In the genomic region with DNA sequence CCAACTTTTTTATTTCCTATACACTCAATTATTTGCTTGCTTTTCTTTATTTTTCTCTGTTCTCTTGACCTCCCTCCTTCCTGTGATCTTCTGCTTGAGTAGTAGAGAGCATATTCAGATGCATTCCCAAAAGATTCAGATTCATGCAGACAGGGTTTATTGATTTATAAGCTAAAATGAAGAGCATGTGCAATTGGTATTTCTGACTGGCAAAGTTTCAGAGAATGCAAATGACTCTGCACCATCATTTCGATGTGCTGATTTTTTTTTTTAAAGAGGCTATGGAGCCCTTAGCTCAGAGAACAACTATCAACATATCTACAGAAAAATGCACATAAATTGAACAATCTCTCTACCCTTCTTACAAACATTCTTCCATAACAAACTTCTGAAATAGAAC, we compare ENCODE assay signal across 19 cellular contexts.
A peak's percentile ranks its signal among the peaks of the same experiment; 100 is the strongest.
DNase-seq lines count a peak whose midpoint lies in the region; ATAC-seq, FAIRE-seq and TF ChIP-seq lines count a peak whose summit lies in the region.
"Had no signal": no experiment of that assay in that cellular context is flagged by ENCODE, and none has a peak within 500 bp of the region (broad histone marks: within the 10 kb centered on the region; RNA-seq: fewer than 3 reads in every experiment).

No MANE protein-coding gene starts in this region.

- no peaks in the 10 kb centered on the region for H3K9me3 Mint-ChIP-seq in activated CD8-positive, alpha-beta T cell treated with anti-CD3 and anti-CD28 coated beads, Interleukin-2, amount 10 ng/mL, durations not matched to agents 7 days and 5 days (ENCODE audit: insufficient read depth)
- H3K9me3 Mint-ChIP-seq in Calu3 (ENCODE audit: low read depth, unreplicated experiment) = no peaks in the 10 kb centered on the region
- H3K9me3 Mint-ChIP-seq: CD4-positive, CD25-positive, alpha-beta regulatory T cell; CD8-positive, alpha-beta memory T cell had no signal

- no peaks in the 10 kb centered on the region for H3K27me3 Mint-ChIP-seq in activated CD8-positive, alpha-beta T cell treated with anti-CD3 and anti-CD28 coated beads, Interleukin-2, amount 10 ng/mL, durations not matched to agents 7 days and 5 days (ENCODE audit: low read depth)
- no peaks in the 10 kb centered on the region for H3K27me3 Mint-ChIP-seq in Calu3 (ENCODE audit: unreplicated experiment)
- H3K27me3 Mint-ChIP-seq: B cell; CD4-positive, CD25-positive, alpha-beta regulatory T cell; CD8-positive, alpha-beta memory T cell had no signal

- no peak overlapping the region for H3K4me3 Mint-ChIP-seq in activated CD8-positive, alpha-beta T cell treated with anti-CD3 and anti-CD28 coated beads, Interleukin-2, amount 10 ng/mL, durations not matched to agents 7 days and 5 days
- no peak overlapping the region for H3K4me3 Mint-ChIP-seq in Calu3 (ENCODE audit: low read depth, unreplicated experiment)
- H3K4me3 Mint-ChIP-seq: B cell; CD4-positive, CD25-positive, alpha-beta regulatory T cell; CD8-positive, alpha-beta memory T cell had no signal

- H3K4me3 ChIP-seq in A549 = no peak overlapping the region
- no peak overlapping the region for H3K4me3 ChIP-seq in AG10803 (ENCODE audit: low read length)
- H3K4me3 ChIP-seq in fibroblast of mammary gland (ENCODE audit: control insufficient read depth, low read depth, low read length) = no peak overlapping the region
- H3K4me3 ChIP-seq: BLaER1 treated with 17β-estradiol and CSF1 and Interleukin-3, amounts not matched to agents 10 nM and 100 nM had no signal

- DNase-seq in A549 (ENCODE audit: low read depth in 1 of 2, low spot score in 1 of 2) (no peak), AG10803 (ENCODE audit: low read depth) (peak; percentile 70), NCI-H446 treated with DMSO at 0.1 percent for 48 hours (lab: John Stamatoyannopoulos, UW) (peak; percentile 66), fibroblast of mammary gland (ENCODE audit: low read depth) (peak; percentile 6), Calu3 (no peak)
- DNase-seq in activated CD8-positive, alpha-beta T cell treated with anti-CD3 and anti-CD28 coated beads, Interleukin-2, amount 10 ng/mL, durations not matched to agents 7 days and 5 days = no peak
- no peak for DNase-seq in stimulated activated naive CD4-positive, alpha-beta T cell treated with Interleukin-2 at 50 U/mL for 16 hours (lab: John Stamatoyannopoulos, UW)
- no peak for DNase-seq in activated CD4-positive, alpha-beta T cell treated with anti-CD3 and anti-CD28 coated beads, Interleukin-2, amount 50 U/mL, for 4 hours
- DNase-seq: CD4-positive, CD25-positive, alpha-beta regulatory T cell; CD8-positive, alpha-beta memory T cell; COR-L47; HCEC 1CT; KG1 had no signal

- 40% methylated on average over 1 of the region's 1 CpG for WGBS in A549 (ENCODE audit: missing lambda C conversion rate)

- H3K36me3 Mint-ChIP-seq in activated CD8-positive, alpha-beta T cell treated with anti-CD3 and anti-CD28 coated beads, Interleukin-2, amount 10 ng/mL, durations not matched to agents 7 days and 5 days (ENCODE audit: low read depth) = no peaks in the 10 kb centered on the region
- peaks cover 5% of the 10 kb centered on the region for H3K36me3 Mint-ChIP-seq in Calu3 (ENCODE audit: insufficient read depth, unreplicated experiment)

- TF ChIP-seq RAD21 in A549 (conservative IDR thresholded peaks at IDR 0.05 in 1 of 2, IDR thresholded peaks at IDR 0.05 in 1 of 2) = no peak

- intact Hi-C loops in Calu3 (cut with micrococcal nuclease; ENCODE audit: unreplicated experiment) = no loop called here

- no peak overlapping the region for H3K27ac Mint-ChIP-seq in activated CD8-positive, alpha-beta T cell treated with anti-CD3 and anti-CD28 coated beads, Interleukin-2, amount 10 ng/mL, durations not matched to agents 7 days and 5 days
- no peak overlapping the region for H3K27ac Mint-ChIP-seq in Calu3 (ENCODE audit: unreplicated experiment)
- H3K27ac Mint-ChIP-seq: B cell; CD4-positive, CD25-positive, alpha-beta regulatory T cell; CD8-positive, alpha-beta memory T cell had no signal

- no peak for TF ChIP-seq CTCF in A549 (IDR thresholded peaks at IDR 0.05)
- no peak for TF ChIP-seq CTCF in AG10803 (conservative IDR thresholded peaks at IDR 0.05; ENCODE audit: low read length)
- no peak for TF ChIP-seq CTCF in fibroblast of mammary gland (conservative IDR thresholded peaks at IDR 0.05; ENCODE audit: control insufficient read depth, insufficient read depth, low read depth, low read length)
- TF ChIP-seq CTCF in Calu3 (IDR thresholded peaks at IDR 0.05; ENCODE audit: unreplicated experiment) = no peak

- no peak for ATAC-seq in A549
- no peak for ATAC-seq in activated CD8-positive, alpha-beta T cell treated with anti-CD3 and anti-CD28 coated beads, Interleukin-2, amount 10 ng/mL, durations not matched to agents 7 days and 5 days

- CTCF ChIA-PET in A549 (lab: Yijun Ruan, JAX) (no interaction called here), Calu3 (lab: Charles Lee) (no interaction called here)
- CTCF ChIA-PET in activated CD8-positive, alpha-beta T cell treated with anti-CD3 and anti-CD28 coated beads, Interleukin-2, amount 10 ng/mL, durations not matched to agents 7 days and 5 days (lab: Charles Lee) = no interaction called here

- POLR2A ChIA-PET in A549 (lab: Yijun Ruan, JAX) = no interaction called here
- POLR2A ChIA-PET in activated CD8-positive, alpha-beta T cell treated with anti-CD3 and anti-CD28 coated beads, Interleukin-2, amount 10 ng/mL, durations not matched to agents 7 days and 5 days (lab: Charles Lee) = no interaction called here

- no peak overlapping the region for H3K27ac ChIP-seq in A549
- H3K27ac ChIP-seq: BLaER1 treated with 17β-estradiol and CSF1 and Interleukin-3, amounts not matched to agents 10 nM and 100 nM had no signal

- TF ChIP-seq POLR2A in A549 (IDR thresholded peaks at IDR 0.05; ENCODE audit: low read length) = no peak

- no peaks in the 10 kb centered on the region for H3K9me3 ChIP-seq in A549

- no peaks in the 10 kb centered on the region for H3K4me1 Mint-ChIP-seq in activated CD8-positive, alpha-beta T cell treated with anti-CD3 and anti-CD28 coated beads, Interleukin-2, amount 10 ng/mL, durations not matched to agents 7 days and 5 days (ENCODE audit: low read depth)
- peaks cover 19% of the 10 kb centered on the region for H3K4me1 Mint-ChIP-seq in Calu3 (ENCODE audit: low read depth, unreplicated experiment)
- H3K4me1 Mint-ChIP-seq: B cell had no signal

- TF ChIP-seq EP300 in A549 (IDR thresholded peaks at IDR 0.05) = no peak

- FAIRE-seq in A549 (lab: Jason Lieb, UNC) = no peak
- FAIRE-seq: D721Med, G401.6, GM12892, H54 had no signal

- BruUV-seq in Calu3 (replicated peaks; lab: Mats Ljungman, UMichigan) = no TSS peak

- H3K4me1 ChIP-seq in A549 = peaks cover 29% of the 10 kb centered on the region

- H3K4me2 ChIP-seq in A549 = peak overlapping the region; percentile 39; the same call in 2 of the 3 replicates
- H3K4me2 ChIP-seq: BLaER1 treated with 17β-estradiol and CSF1 and Interleukin-3, amounts not matched to agents 10 nM and 100 nM had no signal

TF ChIP-seq in A549, 52 proteins besides CTCF, POLR2A, EP300 and RAD21:
- TF ChIP-seq, protein P1, sequence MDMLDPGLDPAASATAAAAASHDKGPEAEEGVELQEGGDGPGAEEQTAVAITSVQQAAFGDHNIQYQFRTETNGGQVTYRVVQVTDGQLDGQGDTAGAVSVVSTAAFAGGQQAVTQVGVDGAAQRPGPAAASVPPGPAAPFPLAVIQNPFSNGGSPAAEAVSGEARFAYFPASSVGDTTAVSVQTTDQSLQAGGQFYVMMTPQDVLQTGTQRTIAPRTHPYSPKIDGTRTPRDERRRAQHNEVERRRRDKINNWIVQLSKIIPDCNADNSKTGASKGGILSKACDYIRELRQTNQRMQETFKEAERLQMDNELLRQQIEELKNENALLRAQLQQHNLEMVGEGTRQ (IDR thresholded peaks at IDR 0.05) = no peak
- TF ChIP-seq JUNB (IDR thresholded peaks at IDR 0.05) (no peak), CHD4 (IDR thresholded peaks at IDR 0.05; ENCODE audit: borderline replicate concordance) (no peak), RARB (CRISPR knock-in tag; IDR thresholded peaks at IDR 0.05) (no peak), ESRRA (IDR thresholded peaks at IDR 0.05; ENCODE audit: borderline replicate concordance, low read length) (no peak)

Comparison
In these comparisons a context has a peak if more than half of its experiments do, and no peak if none do; other contexts are left out.
1. DNase-seq: peak in AG10803 (single experiment), NCI-H446 treated with DMSO at 0.1 percent for 48 hours (single experiment) and fibroblast of mammary gland (single experiment); none in A549 (0 of 2), activated CD8-positive, alpha-beta T cell treated with anti-CD3 and anti-CD28 coated beads, Interleukin-2, amount 10 ng/mL, durations not matched to agents 7 days and 5 days (single experiment), stimulated activated naive CD4-positive, alpha-beta T cell treated with Interleukin-2 at 50 U/mL for 16 hours (single experiment), activated CD4-positive, alpha-beta T cell treated with anti-CD3 and anti-CD28 coated beads, Interleukin-2, amount 50 U/mL, for 4 hours (0 of 2) and Calu3 (single experiment).